In the genomic region with DNA sequence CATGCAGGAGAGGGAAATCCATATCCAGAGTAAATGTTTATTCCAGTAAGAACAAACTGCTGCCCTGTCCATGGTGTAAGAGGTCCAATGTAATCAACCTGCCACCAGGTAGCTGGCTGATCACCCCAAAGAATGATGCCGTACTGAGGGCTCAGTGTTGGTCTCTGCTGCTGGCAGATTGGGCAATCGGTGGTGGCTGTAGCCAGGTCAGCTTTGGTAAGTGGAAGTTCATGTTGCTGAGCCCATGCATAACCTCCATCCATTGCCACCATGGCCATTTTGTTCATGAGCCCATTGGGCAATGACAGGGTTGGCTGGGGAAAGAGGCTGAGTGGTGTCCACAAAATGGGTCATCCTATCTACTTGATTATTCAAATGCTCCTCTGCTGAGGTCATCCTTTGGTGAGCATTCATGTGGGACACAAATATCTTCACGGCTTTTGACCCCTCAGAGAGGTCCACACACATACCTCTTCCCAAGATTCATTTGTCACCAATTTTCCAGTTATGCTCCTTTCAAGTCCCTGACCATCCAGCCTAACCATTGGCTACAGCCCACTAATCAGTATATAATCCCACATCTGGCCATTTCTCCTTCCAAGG, we compare ENCODE assay signal across 19 cellular contexts. TPM values are rescaled to one million over a fixed set of nuclear protein-coding genes. Genes with fewer than 3 reads are reported as not detected.
DNase-seq lines count a peak whose midpoint lies in the region; ATAC-seq and TF ChIP-seq lines count a peak whose summit lies in the region.
"Had no signal": no experiment of that assay in that cellular context is flagged by ENCODE, and none has a peak within 500 bp of the region (broad histone marks: within the 10 kb centered on the region; RNA-seq: fewer than 3 reads in every experiment).

No MANE protein-coding gene starts in this region.

- H2AFZ ChIP-seq in SK-N-SH (ENCODE audit: low read depth) = 0 out of 2 replicates have a peak overlapping the region, but pooled peaks have one; percentile 69
- no peak overlapping the region for H2AFZ ChIP-seq in neuronal stem cell (ENCODE audit: low read length)

- H4K20me1 ChIP-seq in SK-N-SH (ENCODE audit: insufficient read depth) = no peaks in the 10 kb centered on the region

- H3K14ac ChIP-seq in neuronal stem cell (ENCODE audit: low read length) = no peak overlapping the region

- no peaks in the 10 kb centered on the region for H3K79me2 ChIP-seq in SK-N-SH (ENCODE audit: insufficient read depth)

- no peak overlapping the region for H3K23ac ChIP-seq in neuronal stem cell (ENCODE audit: low read depth, low read length, poor library complexity)

- H2BK120ac ChIP-seq in neuronal stem cell (ENCODE audit: low read depth, low read length) = no peak overlapping the region

- no peak overlapping the region for H2BK15ac ChIP-seq in neuronal stem cell (ENCODE audit: low read length)

- WGBS in SK-N-SH (ENCODE audit: low lambda C conversion rate) = 63% methylated on average over 3 of the region's 3 CpGs
- no CpG with 5 or more reads among the region's 3 CpGs for WGBS in neuronal stem cell (ENCODE audit: extremely low coverage in 2 of 2, insufficient read length in 2 of 2, insufficient replicate concordance in 1 of 2), 2 donors

- DNase-seq in SK-N-SH (no peak), RWPE2 (ENCODE audit: low spot score) (no peak), kidney tubule cell (ENCODE audit: low spot score) (peak; percentile 91), neuronal stem cell (ENCODE audit: low spot score) (no peak), NCI-H345 (lab: John Stamatoyannopoulos, UW) (no peak)
- no peak for DNase-seq in stimulated activated naive CD8-positive, alpha-beta T cell treated with anti-CD3 and anti-CD28 coated beads, Interleukin-15, amount 100 ng/mL, for 72 hours
- DNase-seq: DMS79, heart right ventricle, left colon, NCI-H1436 treated with DMSO at 0.1 percent for 48 hours, NCI-H69, SHP77 had no signal

- peaks cover 6% of the 10 kb centered on the region for H3F3A ChIP-seq in SK-N-SH (replicated peaks; ENCODE audit: insufficient read depth)

- H3K4me2 ChIP-seq in SK-N-SH (0 out of 2 replicates have a peak overlapping the region, but pooled peaks have one; percentile 7), neuronal stem cell (ENCODE audit: insufficient read depth, low read length, poor library complexity, severe bottlenecking) (no peak overlapping the region)

- no peaks in the 10 kb centered on the region for H3K9me2 ChIP-seq in SK-N-SH

- H2AK5ac ChIP-seq in neuronal stem cell (ENCODE audit: low read depth, low read length) = no peak overlapping the region

- H3K9me3 ChIP-seq in SK-N-SH (no peaks in the 10 kb centered on the region), RWPE2 (ENCODE audit: severe bottlenecking) (no peaks in the 10 kb centered on the region), neuronal stem cell (replicated peaks in 1 of 2; ENCODE audit: control insufficient read depth in 2 of 2, insufficient read depth in 1 of 2, low read depth in 1 of 2, low read length in 2 of 2) (peaks cover 0 to 1% of the 10 kb centered on the region in 2 donors)
- H3K9me3 ChIP-seq: heart right ventricle, thoracic aorta had no signal

- H2BK12ac ChIP-seq in neuronal stem cell (ENCODE audit: low read length) = no peak overlapping the region

- ATAC-seq in SK-N-SH treated with all-trans-retinoic acid at 6 μM for 48 hours (no peak), RWPE2 (ENCODE audit: low read depth) (no peak), GM18909 (IDR thresholded peaks at IDR 0.05; ENCODE audit: poor library complexity, unreplicated experiment) (no peak)
- no peak for ATAC-seq in stimulated activated naive CD8-positive, alpha-beta T cell treated with anti-CD3 and anti-CD28 coated beads, Interleukin-15, amount 100 ng/mL, for 72 hours
- ATAC-seq: heart right ventricle had no signal

- POLR2A ChIA-PET in SK-N-SH (lab: Yijun Ruan, JAX) = no interaction called here

- no peaks in the 10 kb centered on the region for H3K27me3 Mint-ChIP-seq in stimulated activated naive CD8-positive, alpha-beta T cell treated with anti-CD3 and anti-CD28 coated beads, Interleukin-15, amount 100 ng/mL, for 72 hours

- H3K9ac ChIP-seq in SK-N-SH (no peak overlapping the region), neuronal stem cell (ENCODE audit: low read depth, low read length, poor library complexity) (no peak overlapping the region)

- no peak overlapping the region for H2BK5ac ChIP-seq in neuronal stem cell (ENCODE audit: low read length)

- TF ChIP-seq EP300 in SK-N-SH (IDR thresholded peaks at IDR 0.05; ENCODE audit: borderline replicate concordance in 1 of 2, low read depth in 1 of 2, low read length in 1 of 2) = no peak

- no peak overlapping the region for H4K8ac ChIP-seq in neuronal stem cell (ENCODE audit: low read depth, low read length)

- H3K18ac ChIP-seq in neuronal stem cell (ENCODE audit: low read length) = no peak overlapping the region

- H3K4me3 ChIP-seq in SK-N-SH (ENCODE audit: low read depth in 2 of 2, low read length in 1 of 2) (no peak overlapping the region), RWPE2 (ENCODE audit: severe bottlenecking) (no peak overlapping the region), neuronal stem cell (ENCODE audit: low read length in 2 of 2) (no peak overlapping the region)
- H3K4me3 ChIP-seq: heart right ventricle, skin epidermis, thoracic aorta had no signal

- H3K27ac Mint-ChIP-seq in stimulated activated naive CD8-positive, alpha-beta T cell treated with anti-CD3 and anti-CD28 coated beads, Interleukin-15, amount 100 ng/mL, for 72 hours = no peak overlapping the region
- H3K27ac Mint-ChIP-seq: activated T-cell treated with anti-CD3 and anti-CD28 coated beads, Interleukin-2, amount 50 U/mL, for 24 hours; progenitor cell of endocrine pancreas had no signal

- CTCF ChIA-PET in SK-N-SH (lab: Yijun Ruan, JAX) = no interaction called here

- H3K36me3 ChIP-seq in SK-N-SH (replicated peaks in 1 of 2; ENCODE audit: control insufficient read depth in 1 of 2, insufficient read depth in 2 of 2, low read length in 1 of 2) (no peaks in the 10 kb centered on the region), RWPE2 (ENCODE audit: low read depth) (no peaks in the 10 kb centered on the region), neuronal stem cell (replicated peaks in 1 of 2; ENCODE audit: control insufficient read depth in 2 of 2, insufficient read depth in 2 of 2, low read length in 2 of 2) (no peaks in the 10 kb centered on the region)
- H3K36me3 ChIP-seq: heart right ventricle, thoracic aorta had no signal

- H3K27me3 ChIP-seq in SK-N-SH (ENCODE audit: insufficient read depth) (no peaks in the 10 kb centered on the region), RWPE2 (ENCODE audit: insufficient read depth, poor library complexity, severe bottlenecking) (no peaks in the 10 kb centered on the region), neuronal stem cell (ENCODE audit: control insufficient read depth in 3 of 3, insufficient read depth in 3 of 3, low read depth in 1 of 3, low read length in 3 of 3) (peaks cover 0 to 9% (median 0%) of the 10 kb centered on the region in 3 experiments)
- H3K27me3 ChIP-seq: heart right ventricle had no signal

- no peak for TF ChIP-seq RAD21 in SK-N-SH (IDR thresholded peaks at IDR 0.05; ENCODE audit: low read length)

- no peaks in the 10 kb centered on the region for H3K79me1 ChIP-seq in neuronal stem cell (ENCODE audit: low read depth, low read length)

- peaks cover 0 to 31% of the 10 kb centered on the region in 2 donors for H3K9me3 Mint-ChIP-seq in stimulated activated naive CD8-positive, alpha-beta T cell treated with anti-CD3 and anti-CD28 coated beads, Interleukin-15, amount 100 ng/mL, for 72 hours

- H3K27ac ChIP-seq in SK-N-SH (ENCODE audit: low read depth in 2 of 2, low read length in 1 of 2) (peak overlapping the region in 1 of 2 experiments; percentile 57; a peak in 2 of 4 replicates), RWPE2 (ENCODE audit: poor library complexity, severe bottlenecking) (peak overlapping the region; percentile 77), neuronal stem cell (replicated peaks; ENCODE audit: low read length) (no peak overlapping the region)
- H3K27ac ChIP-seq: 22Rv1, heart right ventricle, skin epidermis, thoracic aorta had no signal

- no peak for TF ChIP-seq CTCF in SK-N-SH (IDR thresholded peaks at IDR 0.05)
- TF ChIP-seq CTCF in RWPE2 (IDR thresholded peaks at IDR 0.05; ENCODE audit: poor library complexity, severe bottlenecking) = no peak

- no peak overlapping the region for H3K4me3 Mint-ChIP-seq in stimulated activated naive CD8-positive, alpha-beta T cell treated with anti-CD3 and anti-CD28 coated beads, Interleukin-15, amount 100 ng/mL, for 72 hours
- H3K4me3 Mint-ChIP-seq: activated T-cell treated with anti-CD3 and anti-CD28 coated beads, Interleukin-2, amount 50 U/mL, for 24 hours had no signal

- H3K4me1 Mint-ChIP-seq in stimulated activated naive CD8-positive, alpha-beta T cell treated with anti-CD3 and anti-CD28 coated beads, Interleukin-15, amount 100 ng/mL, for 72 hours = peaks cover 18% of the 10 kb centered on the region

- H3K4ac ChIP-seq in neuronal stem cell (ENCODE audit: low read length) = no peak overlapping the region

- H4K91ac ChIP-seq in neuronal stem cell (ENCODE audit: low read depth, low read length, poor library complexity) = no peak overlapping the region

- H3K4me1 ChIP-seq in SK-N-SH (ENCODE audit: control insufficient read depth in 1 of 2, insufficient read depth in 2 of 2, low read depth in 1 of 2, low read length in 1 of 2) = peaks cover 0 to 10% of the 10 kb centered on the region in 2 experiments; a peak in 1 of 4 replicates
- H3K4me1 ChIP-seq in RWPE2 (ENCODE audit: insufficient read depth, poor library complexity, severe bottlenecking) = peaks cover 11% of the 10 kb centered on the region
- no peaks in the 10 kb centered on the region for H3K4me1 ChIP-seq in neuronal stem cell (ENCODE audit: control insufficient read depth in 2 of 2, insufficient read depth in 1 of 2, low read depth in 1 of 2, low read length in 2 of 2)

TF ChIP-seq in SK-N-SH, 30 proteins besides CTCF, POLR2A, EP300 and RAD21 (continues in another document):
- TF ChIP-seq YY1 (IDR thresholded peaks at IDR 0.05; ENCODE audit: low read depth) (no peak), POLR2AphosphoS5 (IDR thresholded peaks at IDR 0.05; ENCODE audit: low read depth, low read length) (no peak)

TF ChIP-seq in SK-N-SH treated with all-trans-retinoic acid at 6 μM for 48 hours, 23 proteins besides CTCF, POLR2A, EP300 and RAD21 (continues in another document):
- TF ChIP-seq ZNF70 (CRISPR knock-in tag; IDR thresholded peaks at IDR 0.05) (no peak), ESRRG (CRISPR knock-in tag; IDR thresholded peaks at IDR 0.05) (no peak), SNAI2 (CRISPR knock-in tag; IDR thresholded peaks at IDR 0.05) (no peak), ISL1 (CRISPR knock-in tag; IDR thresholded peaks at IDR 0.05) (no peak), BACH2 (CRISPR knock-in tag; IDR thresholded peaks at IDR 0.05; ENCODE audit: borderline replicate concordance) (no peak), OSR1 (CRISPR knock-in tag; IDR thresholded peaks at IDR 0.05) (no peak), CSDC2 (CRISPR knock-in tag; IDR thresholded peaks at IDR 0.05) (no peak), RARB (CRISPR knock-in tag; IDR thresholded peaks at IDR 0.05) (no peak), ZC3H10 (CRISPR knock-in tag; IDR thresholded peaks at IDR 0.05) (no peak)

RNA-seq across cellular contexts. Expression of a gene that starts 23.3 kb away (rescaled TPM):
- polyA plus RNA-seq in SK-N-SH (2012; rRNA removed) = 50.0 and 55.0 TPM in 2 replicates
- polyA plus RNA-seq in SK-N-SH (2012; cell fraction: cytosol; rRNA removed) = 72.7 and 72.8 TPM in 2 replicates
- 39.7 and 70.7 TPM in 2 replicates for polyA plus RNA-seq in SK-N-SH (2012; cell fraction: nucleus; rRNA removed)
- 1.1 TPM for polyA plus RNA-seq in neuronal stem cell (2013, experiment 1 of 2)
- polyA plus RNA-seq in neuronal stem cell (2013, experiment 2 of 2) = 1.3 TPM
